ENCODE assay signal across 1 cellular context in the genomic region with DNA sequence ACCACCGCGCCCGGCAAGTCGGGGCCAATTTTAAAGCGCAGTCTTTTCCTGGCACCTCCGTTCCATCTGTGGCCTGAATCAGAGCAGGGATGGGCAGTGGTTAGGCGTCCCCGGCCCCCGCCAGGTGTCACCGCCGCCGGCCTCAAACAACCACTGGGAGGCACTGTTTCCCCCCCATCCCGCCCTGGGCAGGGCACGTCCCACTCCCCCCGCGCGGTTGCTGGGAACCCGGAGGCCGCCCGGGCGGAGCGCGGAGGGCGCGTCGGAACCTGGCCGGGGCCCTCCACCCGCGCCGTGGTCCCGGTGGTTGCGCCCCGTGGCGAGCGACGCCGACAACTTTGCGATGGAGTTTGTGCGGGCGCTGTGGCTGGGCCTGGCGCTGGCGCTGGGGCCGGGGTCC.
TF ChIP-seq lines count a peak whose summit lies in the region.

A gene with protein sequence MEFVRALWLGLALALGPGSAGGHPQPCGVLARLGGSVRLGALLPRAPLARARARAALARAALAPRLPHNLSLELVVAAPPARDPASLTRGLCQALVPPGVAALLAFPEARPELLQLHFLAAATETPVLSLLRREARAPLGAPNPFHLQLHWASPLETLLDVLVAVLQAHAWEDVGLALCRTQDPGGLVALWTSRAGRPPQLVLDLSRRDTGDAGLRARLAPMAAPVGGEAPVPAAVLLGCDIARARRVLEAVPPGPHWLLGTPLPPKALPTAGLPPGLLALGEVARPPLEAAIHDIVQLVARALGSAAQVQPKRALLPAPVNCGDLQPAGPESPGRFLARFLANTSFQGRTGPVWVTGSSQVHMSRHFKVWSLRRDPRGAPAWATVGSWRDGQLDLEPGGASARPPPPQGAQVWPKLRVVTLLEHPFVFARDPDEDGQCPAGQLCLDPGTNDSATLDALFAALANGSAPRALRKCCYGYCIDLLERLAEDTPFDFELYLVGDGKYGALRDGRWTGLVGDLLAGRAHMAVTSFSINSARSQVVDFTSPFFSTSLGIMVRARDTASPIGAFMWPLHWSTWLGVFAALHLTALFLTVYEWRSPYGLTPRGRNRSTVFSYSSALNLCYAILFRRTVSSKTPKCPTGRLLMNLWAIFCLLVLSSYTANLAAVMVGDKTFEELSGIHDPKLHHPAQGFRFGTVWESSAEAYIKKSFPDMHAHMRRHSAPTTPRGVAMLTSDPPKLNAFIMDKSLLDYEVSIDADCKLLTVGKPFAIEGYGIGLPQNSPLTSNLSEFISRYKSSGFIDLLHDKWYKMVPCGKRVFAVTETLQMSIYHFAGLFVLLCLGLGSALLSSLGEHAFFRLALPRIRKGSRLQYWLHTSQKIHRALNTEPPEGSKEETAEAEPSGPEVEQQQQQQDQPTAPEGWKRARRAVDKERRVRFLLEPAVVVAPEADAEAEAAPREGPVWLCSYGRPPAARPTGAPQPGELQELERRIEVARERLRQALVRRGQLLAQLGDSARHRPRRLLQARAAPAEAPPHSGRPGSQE (plus strand): TSS at position 325 of the 400 bp plus-strand sequence. CDS start 19 bp downstream, at position 344.

TF ChIP-seq in K562, 482 proteins besides CTCF, POLR2A, EP300 and RAD21 (continued from another document and continues in another):
- TF ChIP-seq BCLAF1 (IDR thresholded peaks at IDR 0.05; ENCODE audit: borderline replicate concordance in 1 of 2, control insufficient read depth in 1 of 2, low read depth in 2 of 2, low read length in 1 of 2) (no peak), NR4A1 (CRISPR knock-in tag; IDR thresholded peaks at IDR 0.05) (no peak), NR4A1 (tag; IDR thresholded peaks at IDR 0.05) (no peak), NCOR1 (IDR thresholded peaks at IDR 0.05) (no peak), ELF1 (tag; IDR thresholded peaks at IDR 0.05) (no peak), PTBP1 (IDR thresholded peaks at IDR 0.05; ENCODE audit: low read depth, low read length) (no peak), ZNF133 (CRISPR knock-in tag; IDR thresholded peaks at IDR 0.05) (no peak), ZNF778 (CRISPR knock-in tag; IDR thresholded peaks at IDR 0.05) (no peak), ZBTB8A (IDR thresholded peaks at IDR 0.05; ENCODE audit: partially characterized antibody) (no peak), MYBL2 (IDR thresholded peaks at IDR 0.05; ENCODE audit: low read depth) (no peak), MYBL2 (CRISPR knock-in tag; IDR thresholded peaks at IDR 0.05; ENCODE audit: borderline replicate concordance) (no peak), E2F4 (CRISPR knock-in tag; IDR thresholded peaks at IDR 0.05; ENCODE audit: low read depth) (no peak), CREB1 (IDR thresholded peaks at IDR 0.05) (no peak), CREB1 (CRISPR knock-in tag; IDR thresholded peaks at IDR 0.05) (peak; percentile 44; the same call in 1 of the 2 replicates), RB1 (IDR thresholded peaks at IDR 0.05; ENCODE audit: low read depth) (peak; percentile 45; the same call in 1 of the 2 replicates), ZSCAN29 (IDR thresholded peaks at IDR 0.05) (no peak), GATAD2A (IDR thresholded peaks at IDR 0.05) (no peak), ARID3A (IDR thresholded peaks at IDR 0.05; ENCODE audit: borderline replicate concordance, low read depth, low read length) (no peak), RBBP5 (IDR thresholded peaks at IDR 0.05; ENCODE audit: borderline replicate concordance, insufficient read depth, low read length, poor library complexity, severe bottlenecking) (peak; percentile 33), DACH1 (IDR thresholded peaks at IDR 0.05; ENCODE audit: partially characterized antibody) (no peak), FOXP4 (CRISPR knock-in tag; IDR thresholded peaks at IDR 0.05; ENCODE audit: borderline replicate concordance) (no peak)
- TF ChIP-seq, protein P1, sequence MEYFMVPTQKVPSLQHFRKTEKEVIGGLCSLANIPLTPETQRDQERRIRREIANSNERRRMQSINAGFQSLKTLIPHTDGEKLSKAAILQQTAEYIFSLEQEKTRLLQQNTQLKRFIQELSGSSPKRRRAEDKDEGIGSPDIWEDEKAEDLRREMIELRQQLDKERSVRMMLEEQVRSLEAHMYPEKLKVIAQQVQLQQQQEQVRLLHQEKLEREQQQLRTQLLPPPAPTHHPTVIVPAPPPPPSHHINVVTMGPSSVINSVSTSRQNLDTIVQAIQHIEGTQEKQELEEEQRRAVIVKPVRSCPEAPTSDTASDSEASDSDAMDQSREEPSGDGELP (CRISPR knock-in tag; IDR thresholded peaks at IDR 0.05; ENCODE audit: borderline replicate concordance), result peak; percentile 64; the same call in 1 of the 2 replicates
- TF ChIP-seq, protein P2, sequence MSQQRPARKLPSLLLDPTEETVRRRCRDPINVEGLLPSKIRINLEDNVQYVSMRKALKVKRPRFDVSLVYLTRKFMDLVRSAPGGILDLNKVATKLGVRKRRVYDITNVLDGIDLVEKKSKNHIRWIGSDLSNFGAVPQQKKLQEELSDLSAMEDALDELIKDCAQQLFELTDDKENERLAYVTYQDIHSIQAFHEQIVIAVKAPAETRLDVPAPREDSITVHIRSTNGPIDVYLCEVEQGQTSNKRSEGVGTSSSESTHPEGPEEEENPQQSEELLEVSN (IDR thresholded peaks at IDR 0.05; ENCODE audit: borderline replicate concordance in 1 of 2, extremely low read depth in 1 of 2, insufficient read depth in 1 of 2, insufficient read length in 1 of 2, low read depth in 1 of 2, low read length in 1 of 2, poor library complexity in 1 of 2, severe bottlenecking in 1 of 2), result peak in 1 of 2 experiments; percentile 30
- TF ChIP-seq, protein P3, sequence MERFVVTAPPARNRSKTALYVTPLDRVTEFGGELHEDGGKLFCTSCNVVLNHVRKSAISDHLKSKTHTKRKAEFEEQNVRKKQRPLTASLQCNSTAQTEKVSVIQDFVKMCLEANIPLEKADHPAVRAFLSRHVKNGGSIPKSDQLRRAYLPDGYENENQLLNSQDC (CRISPR knock-in tag; IDR thresholded peaks at IDR 0.05), result no peak
- TF ChIP-seq, protein P4, sequence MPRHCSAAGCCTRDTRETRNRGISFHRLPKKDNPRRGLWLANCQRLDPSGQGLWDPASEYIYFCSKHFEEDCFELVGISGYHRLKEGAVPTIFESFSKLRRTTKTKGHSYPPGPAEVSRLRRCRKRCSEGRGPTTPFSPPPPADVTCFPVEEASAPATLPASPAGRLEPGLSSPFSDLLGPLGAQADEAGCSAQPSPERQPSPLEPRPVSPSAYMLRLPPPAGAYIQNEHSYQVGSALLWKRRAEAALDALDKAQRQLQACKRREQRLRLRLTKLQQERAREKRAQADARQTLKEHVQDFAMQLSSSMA (CRISPR knock-in tag; IDR thresholded peaks at IDR 0.05), result no peak
- TF ChIP-seq, protein P5, sequence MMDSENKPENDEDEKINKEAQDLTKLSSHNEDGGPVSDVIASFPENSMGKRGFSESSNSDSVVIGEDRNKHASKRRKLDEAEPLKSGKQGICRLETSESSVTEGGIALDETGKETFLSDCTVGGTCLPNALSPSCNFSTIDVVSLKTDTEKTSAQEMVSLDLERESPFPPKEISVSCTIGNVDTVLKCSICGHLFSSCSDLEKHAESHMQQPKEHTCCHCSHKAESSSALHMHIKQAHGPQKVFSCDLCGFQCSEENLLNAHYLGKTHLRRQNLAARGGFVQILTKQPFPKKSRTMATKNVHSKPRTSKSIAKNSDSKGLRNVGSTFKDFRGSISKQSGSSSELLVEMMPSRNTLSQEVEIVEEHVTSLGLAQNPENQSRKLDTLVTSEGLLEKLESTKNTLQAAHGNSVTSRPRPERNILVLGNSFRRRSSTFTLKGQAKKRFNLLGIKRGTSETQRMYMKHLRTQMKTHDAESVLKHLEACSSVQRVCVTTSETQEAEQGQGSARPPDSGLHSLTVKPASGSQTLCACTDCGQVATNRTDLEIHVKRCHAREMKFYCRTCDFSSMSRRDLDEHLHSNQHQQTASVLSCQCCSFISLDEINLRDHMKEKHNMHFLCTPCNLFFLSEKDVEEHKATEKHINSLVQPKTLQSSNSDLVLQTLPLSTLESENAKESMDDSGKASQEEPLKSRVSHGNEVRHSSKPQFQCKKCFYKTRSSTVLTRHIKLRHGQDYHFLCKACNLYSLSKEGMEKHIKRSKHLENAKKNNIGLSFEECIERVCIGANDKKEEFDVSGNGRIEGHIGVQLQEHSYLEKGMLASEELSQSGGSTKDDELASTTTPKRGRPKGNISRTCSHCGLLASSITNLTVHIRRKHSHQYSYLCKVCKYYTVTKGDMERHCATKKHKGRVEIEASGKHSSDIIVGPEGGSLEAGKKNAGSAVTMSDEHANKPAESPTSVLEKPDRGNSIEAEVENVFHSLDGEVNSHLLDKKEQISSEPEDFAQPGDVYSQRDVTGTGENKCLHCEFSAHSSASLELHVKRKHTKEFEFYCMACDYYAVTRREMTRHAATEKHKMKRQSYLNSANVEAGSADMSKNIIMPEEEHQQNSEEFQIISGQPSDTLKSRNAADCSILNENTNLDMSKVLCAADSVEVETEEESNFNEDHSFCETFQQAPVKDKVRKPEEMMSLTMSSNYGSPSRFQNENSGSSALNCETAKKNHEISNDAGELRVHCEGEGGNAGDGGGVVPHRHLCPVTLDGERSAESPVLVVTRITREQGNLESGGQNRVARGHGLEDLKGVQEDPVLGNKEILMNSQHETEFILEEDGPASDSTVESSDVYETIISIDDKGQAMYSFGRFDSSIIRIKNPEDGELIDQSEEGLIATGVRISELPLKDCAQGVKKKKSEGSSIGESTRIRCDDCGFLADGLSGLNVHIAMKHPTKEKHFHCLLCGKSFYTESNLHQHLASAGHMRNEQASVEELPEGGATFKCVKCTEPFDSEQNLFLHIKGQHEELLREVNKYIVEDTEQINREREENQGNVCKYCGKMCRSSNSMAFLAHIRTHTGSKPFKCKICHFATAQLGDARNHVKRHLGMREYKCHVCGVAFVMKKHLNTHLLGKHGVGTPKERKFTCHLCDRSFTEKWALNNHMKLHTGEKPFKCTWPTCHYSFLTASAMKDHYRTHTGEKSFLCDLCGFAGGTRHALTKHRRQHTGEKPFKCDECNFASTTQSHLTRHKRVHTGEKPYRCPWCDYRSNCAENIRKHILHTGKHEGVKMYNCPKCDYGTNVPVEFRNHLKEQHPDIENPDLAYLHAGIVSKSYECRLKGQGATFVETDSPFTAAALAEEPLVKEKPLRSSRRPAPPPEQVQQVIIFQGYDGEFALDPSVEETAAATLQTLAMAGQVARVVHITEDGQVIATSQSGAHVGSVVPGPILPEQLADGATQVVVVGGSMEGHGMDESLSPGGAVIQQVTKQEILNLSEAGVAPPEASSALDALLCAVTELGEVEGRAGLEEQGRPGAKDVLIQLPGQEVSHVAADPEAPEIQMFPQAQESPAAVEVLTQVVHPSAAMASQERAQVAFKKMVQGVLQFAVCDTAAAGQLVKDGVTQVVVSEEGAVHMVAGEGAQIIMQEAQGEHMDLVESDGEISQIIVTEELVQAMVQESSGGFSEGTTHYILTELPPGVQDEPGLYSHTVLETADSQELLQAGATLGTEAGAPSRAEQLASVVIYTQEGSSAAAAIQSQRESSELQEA (IDR thresholded peaks at IDR 0.05; ENCODE audit: low read depth), result no peak
